In the genomic region with DNA sequence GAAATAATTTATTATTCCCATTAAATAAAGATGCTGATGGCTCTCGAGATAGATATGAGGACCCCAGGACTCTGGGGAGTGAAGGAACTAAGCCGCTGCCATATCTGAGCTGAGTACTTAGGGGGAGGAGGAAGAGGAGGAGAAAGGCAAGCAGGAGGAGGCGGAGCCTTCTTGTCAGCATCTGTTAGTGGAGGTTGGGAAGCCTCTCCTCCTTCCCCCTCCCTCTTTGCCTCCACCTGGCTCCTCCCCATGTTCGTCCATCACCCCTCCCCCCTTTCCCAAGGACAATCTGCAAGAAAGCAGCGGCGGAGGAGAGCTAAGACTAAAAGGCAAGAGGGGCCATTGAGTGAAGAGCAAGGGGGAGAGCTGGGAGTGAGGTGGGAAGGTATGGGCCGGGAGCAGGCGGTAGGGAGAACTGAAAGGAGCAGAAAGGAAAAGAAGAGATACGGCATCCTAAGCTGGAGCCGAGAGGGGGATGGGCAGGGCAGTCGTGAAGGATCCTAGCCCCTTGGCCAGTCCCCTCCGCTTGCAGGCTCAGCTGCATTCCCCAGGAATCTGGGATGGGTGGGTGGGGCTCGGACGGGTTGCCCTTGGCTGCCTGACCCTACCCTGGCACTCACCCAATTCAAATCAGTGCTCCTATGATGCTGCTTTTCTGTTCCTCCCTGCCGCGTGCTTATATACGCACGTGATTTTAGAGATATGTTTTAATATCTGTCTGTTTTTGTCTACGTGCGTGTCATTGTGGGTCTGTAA, we compare ENCODE assay signal across 8 cellular contexts. TPM values are rescaled to one million over a fixed set of nuclear protein-coding genes. Genes with fewer than 3 reads are reported as not detected.
DNase-seq lines count a peak whose midpoint lies in the region; TF ChIP-seq lines count a peak whose summit lies in the region.

Gene PFKM, plus strand, starts transcription at position 287 of the 756 bp plus-strand sequence. CDS start 3,411 bp downstream, outside the sequence.

- peak within 1 kb of the TSS; percentile 74 for H3K27ac ChIP-seq in mesodermal cell (ENCODE audit: low read depth, low read length, severe bottlenecking)

- no peak for TF ChIP-seq CTCF in GM20000 (IDR thresholded peaks at IDR 0.05; ENCODE audit: extremely low read depth, missing control alignments)

- H3K4me3 ChIP-seq in mesodermal cell (ENCODE audit: extremely low read depth, insufficient read depth, low read length, poor library complexity, severe bottlenecking): peak within 1 kb of the TSS; percentile 58

- no peaks in the 10 kb centered on the region for H3K9me3 ChIP-seq in mesodermal cell (ENCODE audit: control insufficient read depth, low read length)

- 0% methylated on average over 12 to 16 of the region's 20 CpGs for WGBS in mesodermal cell (ENCODE audit: insufficient coverage in 2 of 2), 2 experiments

- in situ Hi-C loops in endometrial microvascular endothelial cells (cut with HindIII; ENCODE audit: inconsistent ontology term, low pct_unique_long_range_greater_than_20kb, low sequenced_read_pairs): no loop called here

- DNase-seq in COLO668 (lab: John Stamatoyannopoulos, UW; ENCODE audit: unreplicated experiment) (peak; percentile 18), GM20000 (ENCODE audit: low spot score) (peak; percentile 90), HS-27A (ENCODE audit: low read depth) (peak; percentile 68), NOMO-1 treated with DMSO at 0.1 percent for 48 hours (lab: John Stamatoyannopoulos, UW; ENCODE audit: unreplicated experiment) (peak; percentile 80)
- DNase-seq in activated CD8-positive, alpha-beta memory T cell treated with anti-CD3 and anti-CD28 coated beads for 48 hours (ENCODE audit: low read depth in 2 of 3, low spot score in 2 of 3): peak; percentile 10 to 34 (median 31)
- peak; percentile 5 to 32 for DNase-seq in stimulated activated CD8-positive, alpha-beta memory T cell treated with anti-CD3 and anti-CD28 coated beads, Interleukin-15, amount 100 ng/mL, for 4 hours (ENCODE audit: low read depth in 2 of 2)

- H3K36me3 ChIP-seq in mesodermal cell (ENCODE audit: control insufficient read depth, insufficient read depth, low read length): peaks cover 24% of the 10 kb centered on the region

- peaks cover 5% of the 10 kb centered on the region for H3K4me1 ChIP-seq in mesodermal cell (ENCODE audit: control insufficient read depth, insufficient read depth, low read length, poor library complexity, severe bottlenecking)

RNA-seq across cellular contexts. Expression of gene PFKM, which starts in this region (rescaled TPM):
- 70.6 TPM for total RNA-seq in endometrial microvascular endothelial cells (ENCODE audit: inconsistent ontology term)
- 71.5 TPM for polyA plus RNA-seq in mesodermal cell (2013, experiment 1 of 2)
- polyA plus RNA-seq in mesodermal cell (2013, experiment 2 of 2): 65.3 TPM

Comparison
In these comparisons a context has a peak if more than half of its experiments do, and no peak if none do; other contexts are left out.
1. Peak in every context shown above with its lines: DNase-seq, H3K4me3 ChIP-seq and H3K27ac ChIP-seq.
2. DNase-seq: peak in every context shown above with its lines; median percentile 90 in GM20000; 80 in NOMO-1 treated with DMSO at 0.1 percent for 48 hours; 68 in HS-27A; 31 in activated CD8-positive, alpha-beta memory T cell treated with anti-CD3 and anti-CD28 coated beads for 48 hours; 18 in stimulated activated CD8-positive, alpha-beta memory T cell treated with anti-CD3 and anti-CD28 coated beads, Interleukin-15, amount 100 ng/mL, for 4 hours; 18 in COLO668.